Comparison of ENCODE assay signal across 1 cellular context in genomic region chr11:73228268-73229134, GRCh38.
A peak's percentile ranks its signal among the peaks of the same experiment; 100 is the strongest.
TF ChIP-seq lines count a peak whose summit lies in the region.

No MANE protein-coding gene starts in this region.

TF ChIP-seq in K562, 482 proteins besides CTCF, POLR2A, EP300 and RAD21:
- no peak for TF ChIP-seq PYGO2 (tag; IDR thresholded peaks at IDR 0.05)
- peak; percentile 96 for TF ChIP-seq ZNF24 (IDR thresholded peaks at IDR 0.05)
